15 cellular contexts compared by ENCODE assay signal in the genomic region with DNA sequence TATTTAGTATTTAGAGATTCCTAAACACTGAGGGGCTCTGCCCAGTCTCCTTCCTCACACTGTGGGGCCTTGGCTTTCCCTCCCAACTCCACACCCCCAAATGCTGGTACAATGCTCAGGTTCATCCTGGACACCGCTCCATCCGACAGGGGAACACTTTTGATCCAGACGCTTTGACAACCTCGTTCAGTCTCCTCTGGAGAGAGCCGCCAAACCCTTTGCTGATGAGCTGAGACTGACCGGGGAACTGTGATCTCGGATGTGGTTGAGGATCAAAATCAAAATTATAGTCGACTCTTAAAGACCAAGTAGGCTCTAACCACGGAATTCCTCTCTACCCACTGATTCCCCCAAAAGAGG. TPM values are rescaled to one million over a fixed set of nuclear protein-coding genes. Genes with fewer than 3 reads are reported as not detected.
A peak's percentile ranks its signal among the peaks of the same experiment; 100 is the strongest.
DNase-seq lines count a peak whose midpoint lies in the region; ATAC-seq, FAIRE-seq and TF ChIP-seq lines count a peak whose summit lies in the region.
"Had no signal": no experiment of that assay in that cellular context is flagged by ENCODE, and none has a peak within 500 bp of the region (broad histone marks: within the 10 kb centered on the region; RNA-seq: fewer than 3 reads in every experiment).

No MANE protein-coding gene starts in this region.

- peaks cover 0 to 86% (median 39%) of the 10 kb centered on the region in 3 experiments for H3K27me3 ChIP-seq in neuronal stem cell (ENCODE audit: control insufficient read depth in 3 of 3, insufficient read depth in 3 of 3, low read depth in 1 of 3, low read length in 3 of 3)

- H3K9me3 Mint-ChIP-seq in T-helper 1 cell treated with Interleukin-12 subunit alpha and Interleukin-12 subunit beta and Interleukin-4 antibody, amounts not matched to agents 30 μg/mL and 1 μg/mL, for 36 hours, result no peaks in the 10 kb centered on the region
- no peaks in the 10 kb centered on the region for H3K9me3 Mint-ChIP-seq in activated naive CD8-positive, alpha-beta T cell treated with anti-CD3 and anti-CD28 coated beads, Interleukin-2, amount 10 ng/mL, durations not matched to agents 7 days and 5 days

- H4K8ac ChIP-seq in neuronal stem cell (ENCODE audit: low read depth, low read length), result no peak overlapping the region

- H3K4me3 ChIP-seq in neuronal stem cell (ENCODE audit: low read length in 2 of 2) (no peak overlapping the region), kidney (ENCODE audit: low read length in 2 of 2) (peak overlapping the region in 1 of 2 donors; percentile 5)

- peaks cover 26% of the 10 kb centered on the region for H3K4me1 Mint-ChIP-seq in T-helper 1 cell treated with Interleukin-12 subunit alpha and Interleukin-12 subunit beta and Interleukin-4 antibody, amounts not matched to agents 30 μg/mL and 1 μg/mL, for 36 hours (ENCODE audit: low read depth)
- peaks cover 16% of the 10 kb centered on the region for H3K4me1 Mint-ChIP-seq in activated naive CD8-positive, alpha-beta T cell treated with anti-CD3 and anti-CD28 coated beads, Interleukin-2, amount 10 ng/mL, durations not matched to agents 7 days and 5 days

- no peak for DNase-seq in T-helper 1 cell
- DNase-seq in activated naive CD8-positive, alpha-beta T cell treated with anti-CD3 and anti-CD28 coated beads, Interleukin-2, amount 10 ng/mL, durations not matched to agents 7 days and 5 days, result no peak
- no peak for DNase-seq in neuronal stem cell (ENCODE audit: low spot score)
- no peak for DNase-seq in effector CD8-positive, alpha-beta T cell (lab: John Stamatoyannopoulos, UW)
- DNase-seq in kidney, result no peak
- DNase-seq in AG08395 (ENCODE audit: low spot score), result no peak
- DNase-seq: amniotic stem cell, DMS153, NCI-H82, SHP77 had no signal

- no peaks in the 10 kb centered on the region for H3K9me3 ChIP-seq in neuronal stem cell (replicated peaks in 1 of 2; ENCODE audit: control insufficient read depth in 2 of 2, insufficient read depth in 1 of 2, low read depth in 1 of 2, low read length in 2 of 2)
- H3K9me3 ChIP-seq in kidney (ENCODE audit: control insufficient read depth in 1 of 2, low read length in 2 of 2), result no peaks in the 10 kb centered on the region

- no peak overlapping the region for H3K4ac ChIP-seq in neuronal stem cell (ENCODE audit: low read length)

- no peak overlapping the region for H3K27ac Mint-ChIP-seq in T-helper 1 cell treated with Interleukin-12 subunit alpha and Interleukin-12 subunit beta and Interleukin-4 antibody, amounts not matched to agents 30 μg/mL and 1 μg/mL, for 36 hours
- H3K27ac Mint-ChIP-seq in activated naive CD8-positive, alpha-beta T cell treated with anti-CD3 and anti-CD28 coated beads, Interleukin-2, amount 10 ng/mL, durations not matched to agents 7 days and 5 days, result no peak overlapping the region

- no peak overlapping the region for H2BK5ac ChIP-seq in neuronal stem cell (ENCODE audit: low read length)

- H2BK12ac ChIP-seq in neuronal stem cell (ENCODE audit: low read length), result no peak overlapping the region

- FAIRE-seq in kidney (lab: Jason Lieb, UNC), result no peak
- FAIRE-seq: H54 had no signal

- no peaks in the 10 kb centered on the region for H3K79me1 ChIP-seq in neuronal stem cell (ENCODE audit: low read depth, low read length)

- POLR2A ChIA-PET in activated naive CD8-positive, alpha-beta T cell treated with anti-CD3 and anti-CD28 coated beads, Interleukin-2, amount 10 ng/mL, durations not matched to agents 7 days and 5 days (lab: Charles Lee), result interaction anchor here (1.1 to 1.3 kb wide), 2 partner anchors 16 to 238 kb away, joined by 4 to 5 read pairs; partner anchors contain the start of gene TRIM26

- no peak overlapping the region for H3K18ac ChIP-seq in neuronal stem cell (ENCODE audit: low read length)

- H2AK5ac ChIP-seq in neuronal stem cell (ENCODE audit: low read depth, low read length), result no peak overlapping the region

- TF ChIP-seq CTCF in kidney (IDR thresholded peaks at IDR 0.05; ENCODE audit: borderline replicate concordance, extremely low read depth, insufficient read depth), result no peak

- H3K36me3 ChIP-seq in neuronal stem cell (replicated peaks in 1 of 2; ENCODE audit: control insufficient read depth in 2 of 2, insufficient read depth in 2 of 2, low read length in 2 of 2) (no peaks in the 10 kb centered on the region), kidney (ENCODE audit: control insufficient read depth in 1 of 2, insufficient read depth in 2 of 2, low read length in 2 of 2) (no peaks in the 10 kb centered on the region)

- peak overlapping the region; percentile 75 for H2AFZ ChIP-seq in neuronal stem cell (ENCODE audit: low read length)

- ATAC-seq in HG02798 (IDR thresholded peaks at IDR 0.05; ENCODE audit: poor library complexity, unreplicated experiment), result peak; percentile 22
- ATAC-seq in activated naive CD8-positive, alpha-beta T cell treated with anti-CD3 and anti-CD28 coated beads, Interleukin-2, amount 10 ng/mL, durations not matched to agents 7 days and 5 days (ENCODE audit: low read depth), result peak; percentile 29

- no peaks in the 10 kb centered on the region for H3K36me3 Mint-ChIP-seq in T-helper 1 cell treated with Interleukin-12 subunit alpha and Interleukin-12 subunit beta and Interleukin-4 antibody, amounts not matched to agents 30 μg/mL and 1 μg/mL, for 36 hours (ENCODE audit: low read depth)
- H3K36me3 Mint-ChIP-seq in activated naive CD8-positive, alpha-beta T cell treated with anti-CD3 and anti-CD28 coated beads, Interleukin-2, amount 10 ng/mL, durations not matched to agents 7 days and 5 days, result no peaks in the 10 kb centered on the region

- intact Hi-C loops in kidney (cut with DNase I), result no loop called here

- H3K4me2 ChIP-seq in neuronal stem cell (ENCODE audit: insufficient read depth, low read length, poor library complexity, severe bottlenecking), result no peak overlapping the region

- H3K4me1 ChIP-seq in neuronal stem cell (ENCODE audit: control insufficient read depth in 2 of 2, insufficient read depth in 1 of 2, low read depth in 1 of 2, low read length in 2 of 2) (no peaks in the 10 kb centered on the region), kidney (ENCODE audit: control insufficient read depth in 1 of 2, insufficient read depth in 1 of 2, low read depth in 1 of 2, low read length in 2 of 2) (no peaks in the 10 kb centered on the region)

- peaks cover 94% of the 10 kb centered on the region for H3K27me3 Mint-ChIP-seq in T-helper 1 cell treated with Interleukin-12 subunit alpha and Interleukin-12 subunit beta and Interleukin-4 antibody, amounts not matched to agents 30 μg/mL and 1 μg/mL, for 36 hours (ENCODE audit: low read depth)
- peaks cover 92% of the 10 kb centered on the region for H3K27me3 Mint-ChIP-seq in activated naive CD8-positive, alpha-beta T cell treated with anti-CD3 and anti-CD28 coated beads, Interleukin-2, amount 10 ng/mL, durations not matched to agents 7 days and 5 days

- H2BK15ac ChIP-seq in neuronal stem cell (ENCODE audit: low read length), result no peak overlapping the region

- H3K4me3 Mint-ChIP-seq in T-helper 1 cell treated with Interleukin-12 subunit alpha and Interleukin-12 subunit beta and Interleukin-4 antibody, amounts not matched to agents 30 μg/mL and 1 μg/mL, for 36 hours, result peak overlapping the region; percentile 56
- H3K4me3 Mint-ChIP-seq in activated naive CD8-positive, alpha-beta T cell treated with anti-CD3 and anti-CD28 coated beads, Interleukin-2, amount 10 ng/mL, durations not matched to agents 7 days and 5 days, result peak overlapping the region; percentile 47

- H2BK120ac ChIP-seq in neuronal stem cell (ENCODE audit: low read depth, low read length), result no peak overlapping the region

- H4K91ac ChIP-seq in neuronal stem cell (ENCODE audit: low read depth, low read length, poor library complexity), result no peak overlapping the region

- WGBS in neuronal stem cell (ENCODE audit: extremely low coverage in 2 of 2, insufficient read length in 2 of 2, insufficient replicate concordance in 1 of 2), 2 donors, result no CpG with 5 or more reads among the region's 9 CpGs

- H3K23ac ChIP-seq in neuronal stem cell (ENCODE audit: low read depth, low read length, poor library complexity), result no peak overlapping the region

- no peak overlapping the region for H3K14ac ChIP-seq in neuronal stem cell (ENCODE audit: low read length)

- H3K27ac ChIP-seq in neuronal stem cell (replicated peaks; ENCODE audit: low read length) (no peak overlapping the region), kidney (ENCODE audit: low read depth in 2 of 2, low read length in 2 of 2) (no peak overlapping the region)
- H3K27ac ChIP-seq: 22Rv1, dorsolateral prefrontal cortex had no signal

- H3K9ac ChIP-seq in neuronal stem cell (ENCODE audit: low read depth, low read length, poor library complexity), result no peak overlapping the region
- H3K9ac ChIP-seq in kidney (ENCODE audit: low read length in 2 of 2), result no peak overlapping the region

RNA-seq across cellular contexts. Expression of gene HLA-E, which starts 38.8 kb away (rescaled TPM):
- 100 to 1,000 TPM; 957 to 962 TPM for total RNA-seq in activated naive CD8-positive, alpha-beta T cell treated with anti-CD3 and anti-CD28 coated beads, Interleukin-2, amount 10 ng/mL, durations not matched to agents 7 days and 5 days
- 20.5 TPM for polyA plus RNA-seq in neuronal stem cell (2013, experiment 1 of 2)
- polyA plus RNA-seq in neuronal stem cell (2013, experiment 2 of 2), result 19.7 TPM
- 525 TPM for total RNA-seq in kidney
- polyA plus RNA-seq in kidney (ENCODE audit: insufficient read depth, low read depth, low replicate concordance), result 387 TPM
